Comparison of ENCODE assay signal across 20 cellular contexts in genomic region chr1:114651893-114652292, GRCh38. TPM values are rescaled to one million over a fixed set of nuclear protein-coding genes. Genes with fewer than 3 reads are reported as not detected.
DNase-seq lines count a peak whose midpoint lies in the region; ATAC-seq, FAIRE-seq and TF ChIP-seq lines count a peak whose summit lies in the region.
"Had no signal": no experiment of that assay in that cellular context is flagged by ENCODE, and none has a peak within 500 bp of the region (broad histone marks: within the 10 kb centered on the region; RNA-seq: fewer than 3 reads in every experiment).

No MANE protein-coding gene starts in this region.

- no peak overlapping the region for H2AFZ ChIP-seq in HepG2 (ENCODE audit: low read length)

- FAIRE-seq in HepG2 (lab: Jason Lieb, UNC), result no peak
- FAIRE-seq: GM12891, GM18507, H54 had no signal

- WGBS in liver, result 58% methylated on average over 2 of the region's 2 CpGs
- 0% methylated on average over 1 of the region's 2 CpGs for WGBS in HepG2 (ENCODE audit: low lambda C conversion rate)
- 21 to 46% (median 29%) methylated on average over 2 of the region's 2 CpGs for WGBS in psoas muscle, 3 donors

- intact Hi-C loops in HepG2 (cut with micrococcal nuclease; ENCODE audit: unreplicated experiment) (no loop called here), psoas muscle (cut with DNase I) (no loop called here)

- no peak overlapping the region for H3K4me2 ChIP-seq in HepG2 (ENCODE audit: low read depth, low read length)

- H3K79me2 ChIP-seq in HepG2 (ENCODE audit: insufficient read depth, low read length), result no peaks in the 10 kb centered on the region

- ATAC-seq in HepG2 (no peak), left lobe of liver (peak; percentile 79), psoas muscle (peak; percentile 37 to 84 (median 66))

- in situ Hi-C loops in HepG2 (cut with HindIII; ENCODE audit: extremely low pct_ligation_motif_present, low pct_unique_long_range_greater_than_20kb), result no loop called here

- H3K9ac ChIP-seq in liver (ENCODE audit: low read depth in 1 of 2, low read length in 2 of 2), result no peak overlapping the region
- no peak overlapping the region for H3K9ac ChIP-seq in HepG2 (ENCODE audit: insufficient read depth, low read depth, low read length)

- H3K27ac ChIP-seq in liver (ENCODE audit: low read depth in 1 of 2, low read length in 2 of 2), result no peak overlapping the region
- H3K27ac ChIP-seq in HepG2 (ENCODE audit: extremely low read length, insufficient read depth, low read length), result no peak overlapping the region
- H3K27ac ChIP-seq in psoas muscle, result no peak overlapping the region

- DNase-seq in HepG2 (ENCODE audit: low spot score) (no peak), left lobe of liver (ENCODE audit: low spot score) (no peak), psoas muscle (no peak), COR-L47 (lab: John Stamatoyannopoulos, UW) (no peak), DMS79 (lab: John Stamatoyannopoulos, UW) (no peak)
- DNase-seq: C1 segment of cervical spinal cord; Caco-2; CD4-positive, alpha-beta memory T cell; DMS153; EL; GDM1; GOT3; HFFc6 had no signal

- CTCF ChIA-PET in HepG2 (lab: Yijun Ruan, JAX; ENCODE audit: low intra/inter-chr PET ratio, low total read pairs), result no interaction called here

- no TSS peak for BruUV-seq in HepG2 (replicated peaks; lab: Mats Ljungman, UMichigan)

- POLR2A ChIA-PET in HepG2 (lab: Yijun Ruan, JAX), result no interaction called here

- no peak for TF ChIP-seq POLR2A in HepG2 (IDR thresholded peaks at IDR 0.05; ENCODE audit: insufficient read depth in 1 of 2, low read depth in 2 of 2, low read length in 2 of 2)

- TF ChIP-seq CTCF in liver (IDR thresholded peaks at IDR 0.05; ENCODE audit: low read depth, low read length, missing input control) (no peak), HepG2 (CRISPR knock-in tag; IDR thresholded peaks at IDR 0.05) (no peak), psoas muscle (IDR thresholded peaks at IDR 0.05) (no peak)

- no peaks in the 10 kb centered on the region for H3K36me3 ChIP-seq in liver (ENCODE audit: control insufficient read depth in 4 of 4, insufficient read depth in 3 of 4, low read depth in 1 of 4, low read length in 3 of 4)
- no peaks in the 10 kb centered on the region for H3K36me3 ChIP-seq in HepG2 (replicated peaks in 1 of 2; ENCODE audit: control insufficient read depth in 1 of 2, insufficient read depth in 2 of 2, low read length in 2 of 2)
- H3K36me3 ChIP-seq in psoas muscle (ENCODE audit: insufficient read depth in 1 of 2, low read depth in 1 of 2), result peaks cover 3 to 88% of the 10 kb centered on the region in 2 donors
- H3K36me3 ChIP-seq: HAP-1 had no signal

- H4K20me1 ChIP-seq in HepG2 (ENCODE audit: insufficient read depth, low read length), result no peaks in the 10 kb centered on the region

- H3K4me3 ChIP-seq in liver (ENCODE audit: low read depth in 1 of 3, low read length in 3 of 3), result no peak overlapping the region
- H3K4me3 ChIP-seq in HepG2 (replicated peaks in 1 of 3; ENCODE audit: insufficient read depth in 1 of 3, low read depth in 2 of 3, low read length in 3 of 3), result no peak overlapping the region
- no peak overlapping the region for H3K4me3 ChIP-seq in psoas muscle
- H3K4me3 ChIP-seq: HAP-1 had no signal

- H3K27me3 ChIP-seq in liver (ENCODE audit: control insufficient read depth in 4 of 4, insufficient read depth in 4 of 4, low read length in 3 of 4) (no peaks in the 10 kb centered on the region), HepG2 (ENCODE audit: control insufficient read depth in 1 of 2, insufficient read depth in 2 of 2, low read length in 2 of 2) (no peaks in the 10 kb centered on the region), psoas muscle (ENCODE audit: insufficient read depth in 3 of 3, low read length in 2 of 3) (no peaks in the 10 kb centered on the region)

- TF ChIP-seq EP300 in HepG2 (IDR thresholded peaks at IDR 0.05; ENCODE audit: low read depth in 2 of 2, low read length in 2 of 2), result no peak
- no peak for TF ChIP-seq EP300 in HepG2 (CRISPR knock-in tag; IDR thresholded peaks at IDR 0.05; ENCODE audit: borderline replicate concordance)

- H3K4me1 ChIP-seq in liver (ENCODE audit: control insufficient read depth in 4 of 4, insufficient read depth in 4 of 4, low read length in 3 of 4) (no peaks in the 10 kb centered on the region), HepG2 (ENCODE audit: insufficient read depth, low read length) (no peaks in the 10 kb centered on the region), psoas muscle (no peaks in the 10 kb centered on the region)
- H3K4me1 ChIP-seq: Caco-2 had no signal

- TF ChIP-seq RAD21 in liver (IDR thresholded peaks at IDR 0.05), result no peak
- no peak for TF ChIP-seq RAD21 in HepG2 (CRISPR knock-in tag; IDR thresholded peaks at IDR 0.05)

- H3K9me3 ChIP-seq in liver (ENCODE audit: control insufficient read depth in 4 of 4, low read length in 3 of 4) (no peaks in the 10 kb centered on the region), HepG2 (ENCODE audit: low read length) (no peaks in the 10 kb centered on the region), psoas muscle (no peaks in the 10 kb centered on the region)
- H3K9me3 ChIP-seq: Caco-2, HAP-1 had no signal

TF ChIP-seq in liver, 16 proteins besides CTCF, POLR2A, EP300 and RAD21:
- peak; percentile 8 to 19 for TF ChIP-seq HNF4A (conservative IDR thresholded peaks at IDR 0.05)
- no peak for TF ChIP-seq FOXA1 (IDR thresholded peaks at IDR 0.05)
TF ChIP-seq in liver: peak in this region for 1.

TF ChIP-seq in HepG2, 621 proteins besides CTCF, POLR2A, EP300 and RAD21 (continues in another document):
- TF ChIP-seq ZNF891 (CRISPR knock-in tag; IDR thresholded peaks at IDR 0.05), result no peak

RNA-seq across cellular contexts. Expression of gene DENND2C, which starts 18.0 kb away (rescaled TPM):
- total RNA-seq in liver, result 1 to 10 TPM; 1.3 to 5.6 TPM
- 1 to 10 TPM; 1.9 to 4.9 TPM for polyA plus RNA-seq in liver
- total RNA-seq in HepG2 (2016; rRNA removed; fragmentation: Illumina TruSeq; extraction: Trizol), result 0.25 and 0.33 TPM in 2 replicates
- 0.09 TPM in 1 of 2 replicates, not detected in the other for total RNA-seq in HepG2 (2016; cell fraction: cytosol; rRNA removed; fragmentation: Illumina TruSeq; extraction: Trizol; ENCODE audit: low read depth)
- total RNA-seq in HepG2 (2016; cell fraction: insoluble cytoplasmic fraction; rRNA removed; fragmentation: Illumina TruSeq; extraction: Trizol), result 0.26 and 0.28 TPM in 2 replicates
- total RNA-seq in HepG2 (2016; cell fraction: membrane; rRNA removed; fragmentation: Illumina TruSeq; extraction: Trizol), result 0.14 and 0.19 TPM in 2 replicates
- total RNA-seq in HepG2 (2016; cell fraction: nucleus; rRNA removed; fragmentation: Illumina TruSeq; extraction: Trizol), result 0.13 and 0.34 TPM in 2 replicates
- polyA plus RNA-seq in HepG2 (2011; rRNA removed), result 0.07 and 0.08 TPM in 2 replicates
- 0.08 TPM in 2 replicates for polyA plus RNA-seq in HepG2 (2011; cell fraction: cytosol; rRNA removed)
- polyA plus RNA-seq in HepG2 (2011; cell fraction: nucleus; rRNA removed), result 0.10 and 0.13 TPM in 2 replicates
- 0.11 and 0.32 TPM in 2 replicates for polyA plus RNA-seq in HepG2 (2012)
- polyA plus RNA-seq in HepG2 (2016; cell fraction: cytosol; fragmentation: Illumina TruSeq; extraction: Trizol; ENCODE audit: low read depth), result not detected in 2 replicates
- polyA plus RNA-seq in HepG2 (2016; cell fraction: insoluble cytoplasmic fraction; fragmentation: Illumina TruSeq; extraction: Trizol; ENCODE audit: low read depth), result 0.10 and 0.14 TPM in 2 replicates
- polyA plus RNA-seq in HepG2 (2016; cell fraction: membrane; fragmentation: Illumina TruSeq; extraction: Trizol; ENCODE audit: low read depth), result 0.09 and 0.16 TPM in 2 replicates
- polyA plus RNA-seq in HepG2 (2016; cell fraction: nucleus; fragmentation: Illumina TruSeq; extraction: Trizol; ENCODE audit: insufficient read depth, low read depth), result 0.22 and 0.60 TPM in 2 replicates
- 0.20 and 3.4 TPM in 2 replicates for polyA minus RNA-seq in HepG2 (2011; rRNA and poly(A)+ RNA removed; ENCODE audit: low replicate concordance)
- polyA minus RNA-seq in HepG2 (2011; cell fraction: cytosol; rRNA and poly(A)+ RNA removed), result 0.20 TPM in 1 of 2 replicates, not detected in the other
- polyA minus RNA-seq in HepG2 (2011; cell fraction: nucleus; rRNA and poly(A)+ RNA removed), result 0.12 and 0.26 TPM in 2 replicates
- 4.7 TPM for total RNA-seq in left lobe of liver
- 10 to 100 TPM; 12.6 to 16.4 (median 14.7) TPM for total RNA-seq in psoas muscle
- 10 to 100 TPM in 1 of 3 donors, 1 to 10 TPM in 2; 1.4 to 18.3 (median 8.7) TPM for polyA plus RNA-seq in psoas muscle

RNA-seq across cellular contexts. Expression of gene AMPD1, which starts 43.5 kb away (rescaled TPM):
- total RNA-seq in liver (not detected), HepG2 (2016; rRNA removed; fragmentation: Illumina TruSeq; extraction: Trizol) (not detected in 2 replicates), left lobe of liver (not detected), psoas muscle (100 to 1,000 TPM in 2 of 4 donors, 10 to 100 TPM in 2; 73.4 to 289 (median 155) TPM)
- polyA plus RNA-seq in liver (under 1 TPM in 1 of 2 donors, not detected in 1; 0.03 TPM), HepG2 (2011; rRNA removed) (not detected in 2 replicates), psoas muscle (100 to 1,000 TPM in 2 of 3 donors, 1 to 10 TPM in 1; 4.8 to 174 (median 129) TPM)
- total RNA-seq in HepG2 (2016; cell fraction: cytosol; rRNA removed; fragmentation: Illumina TruSeq; extraction: Trizol; ENCODE audit: low read depth), result not detected in 2 replicates
- not detected in 2 replicates for total RNA-seq in HepG2 (2016; cell fraction: insoluble cytoplasmic fraction; rRNA removed; fragmentation: Illumina TruSeq; extraction: Trizol)
- not detected in 2 replicates for total RNA-seq in HepG2 (2016; cell fraction: membrane; rRNA removed; fragmentation: Illumina TruSeq; extraction: Trizol)
- not detected in 2 replicates for total RNA-seq in HepG2 (2016; cell fraction: nucleus; rRNA removed; fragmentation: Illumina TruSeq; extraction: Trizol)
- polyA plus RNA-seq in HepG2 (2011; cell fraction: cytosol; rRNA removed), result not detected in 2 replicates
- not detected in 2 replicates for polyA plus RNA-seq in HepG2 (2011; cell fraction: nucleus; rRNA removed)
- polyA plus RNA-seq in HepG2 (2012), result not detected in 2 replicates
- polyA plus RNA-seq in HepG2 (2016; cell fraction: cytosol; fragmentation: Illumina TruSeq; extraction: Trizol; ENCODE audit: low read depth), result not detected in 2 replicates
- not detected in 2 replicates for polyA plus RNA-seq in HepG2 (2016; cell fraction: insoluble cytoplasmic fraction; fragmentation: Illumina TruSeq; extraction: Trizol; ENCODE audit: low read depth)
- not detected in 2 replicates for polyA plus RNA-seq in HepG2 (2016; cell fraction: membrane; fragmentation: Illumina TruSeq; extraction: Trizol; ENCODE audit: low read depth)
- polyA plus RNA-seq in HepG2 (2016; cell fraction: nucleus; fragmentation: Illumina TruSeq; extraction: Trizol; ENCODE audit: insufficient read depth, low read depth), result not detected in 2 replicates
- 0.33 TPM in 1 of 2 replicates, not detected in the other for polyA minus RNA-seq in HepG2 (2011; rRNA and poly(A)+ RNA removed; ENCODE audit: low replicate concordance)
- not detected in 2 replicates for polyA minus RNA-seq in HepG2 (2011; cell fraction: cytosol; rRNA and poly(A)+ RNA removed)
- polyA minus RNA-seq in HepG2 (2011; cell fraction: nucleus; rRNA and poly(A)+ RNA removed), result not detected in 2 replicates
- total RNA-seq: A172; Caco-2; CD4-positive, alpha-beta memory T cell; HFFc6 had no signal
- polyA plus RNA-seq: BJ; CD4-positive, alpha-beta memory T cell had no signal

Comparison
In these comparisons a context has a peak if more than half of its experiments do, and no peak if none do; other contexts are left out.
1. RNA of gene AMPD1, which starts 43.5 kb away (total RNA-seq): 73.4 to 289 TPM in psoas muscle; not detected in left lobe of liver (single experiment), not detected in liver and not detected in HepG2; every median in the first group is over 10 times any median in the second.